Comparison of ENCODE assay signal across 8 cellular contexts in genomic region chr2:27954771-27955384, GRCh38.
DNase-seq lines count a peak whose midpoint lies in the region; ATAC-seq and TF ChIP-seq lines count a peak whose summit lies in the region.

No MANE protein-coding gene starts in this region.

- peak overlapping the region; percentile 19; the same call in 1 of the 2 replicates for H3K4me2 ChIP-seq in KMS-11

- TF ChIP-seq CTCF in KMS-11 (conservative IDR thresholded peaks at IDR 0.05; ENCODE audit: low read depth, low read length) = peak; percentile 37; the same call in 1 of the 2 replicates

- H3K9me3 ChIP-seq in mucosa of rectum (ENCODE audit: control insufficient read depth in 2 of 2, low read length in 2 of 2) = no peaks in the 10 kb centered on the region

- H3K36me3 ChIP-seq in KMS-11 (ENCODE audit: insufficient read depth) (no peaks in the 10 kb centered on the region), mucosa of rectum (ENCODE audit: control insufficient read depth in 2 of 2, insufficient read depth in 2 of 2, low read length in 2 of 2) (no peaks in the 10 kb centered on the region)

- DNase-seq in Daoy (ENCODE audit: low read depth) (peak; percentile 93), T-helper 2 cell (peak in 3 of 5 experiments; percentile 19 to 89 (median 29)), dermis blood vessel endothelial cell (peak; percentile 100)

- ATAC-seq in HG03039 (IDR thresholded peaks at IDR 0.05; ENCODE audit: unreplicated experiment) = no peak
- no peak for ATAC-seq in GM19324 (IDR thresholded peaks at IDR 0.05; ENCODE audit: low FRiP score, unreplicated experiment)

- H3K27me3 ChIP-seq in KMS-11 (ENCODE audit: insufficient read depth, low read depth) (no peaks in the 10 kb centered on the region), mucosa of rectum (ENCODE audit: control insufficient read depth in 2 of 2, insufficient read depth in 2 of 2, low read length in 2 of 2) (no peaks in the 10 kb centered on the region)

- H3K27ac ChIP-seq in KMS-11 (no peak overlapping the region), mucosa of rectum (ENCODE audit: low read depth in 2 of 2, low read length in 2 of 2) (peak overlapping the region; percentile 31 to 56), temporal lobe (ENCODE audit: low read depth, low read length) (peak overlapping the region; percentile 22)

- H3K9ac ChIP-seq in KMS-11 = no peak overlapping the region
- no peak overlapping the region for H3K9ac ChIP-seq in mucosa of rectum (ENCODE audit: low read depth in 1 of 2, low read length in 2 of 2)

- H4K20me1 ChIP-seq in KMS-11 (ENCODE audit: insufficient read depth) = no peaks in the 10 kb centered on the region

- H3K4me1 ChIP-seq in KMS-11 (ENCODE audit: low read depth, poor library complexity, severe bottlenecking) = peaks cover 49% of the 10 kb centered on the region
- H3K4me1 ChIP-seq in mucosa of rectum (ENCODE audit: control insufficient read depth in 2 of 2, insufficient read depth in 2 of 2, low read length in 2 of 2) = peaks cover 5 to 14% of the 10 kb centered on the region in 2 donors

- H3K4me3 ChIP-seq in KMS-11 (IDR thresholded peaks at IDR 0.05; ENCODE audit: insufficient read depth, low read depth, low read length) = no peak overlapping the region
- H3K4me3 ChIP-seq in mucosa of rectum (ENCODE audit: low read length in 2 of 2) = no peak overlapping the region

- no peak overlapping the region for H2AFZ ChIP-seq in KMS-11 (ENCODE audit: low read depth)

- H3K79me2 ChIP-seq in KMS-11 (ENCODE audit: insufficient read depth, low read depth) = no peaks in the 10 kb centered on the region; the same call in 1 of the 2 replicates

Comparison
In these comparisons a context has a peak if more than half of its experiments do, and no peak if none do; other contexts are left out.
1. DNase-seq: peak in every context shown above with its lines; median percentile 100 in dermis blood vessel endothelial cell; 93 in Daoy; 29 in T-helper 2 cell.